Comparison of ENCODE assay signal across 11 cellular contexts in genomic region chr12:21645041-21645500, GRCh38. TPM values are rescaled to one million over a fixed set of nuclear protein-coding genes. Genes with fewer than 3 reads are reported as not detected.
DNase-seq lines count a peak whose midpoint lies in the region; ATAC-seq lines count a peak whose summit lies in the region.
"Not testable (repeated sequence)": the region's sequence is repeated elsewhere in the genome, so short reads cannot be mapped to it uniquely, and the experiment has no call there.
"Had no signal": no experiment of that assay in that cellular context is flagged by ENCODE, and none has a peak within 500 bp of the region (broad histone marks: within the 10 kb centered on the region; RNA-seq: fewer than 3 reads in every experiment).

No MANE protein-coding gene starts in this region.

- intact Hi-C loops in activated T-helper 1 cell treated with anti-CD3 and anti-CD28 coated beads, Interleukin-12 subunit alpha, Interleukin-12 subunit beta, Interleukin-2, Interleukin-4 antibody, amounts not matched to agents 30 ng/mL and 10 ng/mL and 1 ng/mL, durations not matched to agents 14 hours and 24 hours and 36 hours (cut with micrococcal nuclease); dendritic cell treated with granulocyte-macrophage colony-stimulating factor and Interleukin-4, amounts not matched to agents 40 ng/mL and 50 ng/mL, for 4 days (cut with micrococcal nuclease); right cardiac atrium (cut with DNase I); naive thymus-derived CD4-positive, alpha-beta T cell (cut with micrococcal nuclease): not testable (repeated sequence)

- H3K27ac Mint-ChIP-seq in T-helper 1 cell treated with Interleukin-12 subunit alpha and Interleukin-12 subunit beta and Interleukin-4 antibody, amounts not matched to agents 30 μg/mL and 1 μg/mL, for 36 hours, result peak overlapping the region; percentile 23
- peak overlapping the region; percentile 55 for H3K27ac Mint-ChIP-seq in activated T-helper 1 cell treated with anti-CD3 and anti-CD28 coated beads, Interleukin-12 subunit alpha, Interleukin-12 subunit beta, Interleukin-2, Interleukin-4 antibody, amounts not matched to agents 30 ng/mL and 10 ng/mL and 1 ng/mL, durations not matched to agents 14 hours and 24 hours and 36 hours
- peak overlapping the region; percentile 25 for H3K27ac Mint-ChIP-seq in dendritic cell treated with granulocyte-macrophage colony-stimulating factor and Interleukin-4, amounts not matched to agents 40 ng/mL and 50 ng/mL, for 4 days
- H3K27ac Mint-ChIP-seq in naive thymus-derived CD4-positive, alpha-beta T cell, result peak overlapping the region; percentile 41 to 92 (median 79)

- H3K4me3 Mint-ChIP-seq in T-helper 1 cell treated with Interleukin-12 subunit alpha and Interleukin-12 subunit beta and Interleukin-4 antibody, amounts not matched to agents 30 μg/mL and 1 μg/mL, for 36 hours; activated T-helper 1 cell treated with anti-CD3 and anti-CD28 coated beads, Interleukin-12 subunit alpha, Interleukin-12 subunit beta, Interleukin-2, Interleukin-4 antibody, amounts not matched to agents 30 ng/mL and 10 ng/mL and 1 ng/mL, durations not matched to agents 14 hours and 24 hours and 36 hours; dendritic cell treated with granulocyte-macrophage colony-stimulating factor and Interleukin-4, amounts not matched to agents 40 ng/mL and 50 ng/mL, for 4 days: not testable (repeated sequence)
- H3K4me3 Mint-ChIP-seq in naive thymus-derived CD4-positive, alpha-beta T cell, result peak overlapping the region in 9 of 10 donors; percentile 34 to 89 (median 58)

- H3K4me1 Mint-ChIP-seq in T-helper 1 cell treated with Interleukin-12 subunit alpha and Interleukin-12 subunit beta and Interleukin-4 antibody, amounts not matched to agents 30 μg/mL and 1 μg/mL, for 36 hours (ENCODE audit: low read depth), result peaks cover 52% of the 10 kb centered on the region
- peaks cover 67% of the 10 kb centered on the region for H3K4me1 Mint-ChIP-seq in activated T-helper 1 cell treated with anti-CD3 and anti-CD28 coated beads, Interleukin-12 subunit alpha, Interleukin-12 subunit beta, Interleukin-2, Interleukin-4 antibody, amounts not matched to agents 30 ng/mL and 10 ng/mL and 1 ng/mL, durations not matched to agents 14 hours and 24 hours and 36 hours (ENCODE audit: low read depth)
- H3K4me1 Mint-ChIP-seq in dendritic cell treated with granulocyte-macrophage colony-stimulating factor and Interleukin-4, amounts not matched to agents 40 ng/mL and 50 ng/mL, for 4 days (ENCODE audit: low read depth), result not testable (repeated sequence)
- peaks cover 55 to 99% (median 94%) of the 10 kb centered on the region in 7 donors for H3K4me1 Mint-ChIP-seq in naive thymus-derived CD4-positive, alpha-beta T cell

- POLR2A ChIA-PET in naive thymus-derived CD4-positive, alpha-beta T cell (lab: Charles Lee), result interaction anchor here (0.9 to 4.5 kb wide), 6 partner anchors 10 to 33 kb away, joined by 4 to 44 read pairs (median 14); partner anchors contain the start of gene LDHB

- WGBS in right cardiac atrium, result 41% methylated on average over 7 of the region's 7 CpGs

- CTCF ChIA-PET in naive thymus-derived CD4-positive, alpha-beta T cell (lab: Charles Lee), result interaction anchor here (2.7 kb wide), 1 partner anchor 35 kb away, joined by 15 read pairs; no protein-coding TSS in a partner anchor

- H3K4me1 ChIP-seq in right cardiac atrium (ENCODE audit: control insufficient read depth, insufficient read depth, low read length), result not testable (repeated sequence)
- peaks cover 11 to 75% of the 10 kb centered on the region in 2 donors for H3K4me1 ChIP-seq in naive thymus-derived CD4-positive, alpha-beta T cell (ENCODE audit: control insufficient read depth in 2 of 2, insufficient read depth in 2 of 2, low read length in 2 of 2)

- not testable (repeated sequence) for H3K4me3 ChIP-seq in right cardiac atrium (ENCODE audit: low read length); naive thymus-derived CD4-positive, alpha-beta T cell (ENCODE audit: low read length)

- H3K9me3 ChIP-seq in right cardiac atrium (ENCODE audit: control insufficient read depth, low read length); naive thymus-derived CD4-positive, alpha-beta T cell (ENCODE audit: control insufficient read depth in 2 of 3, low read length in 3 of 3): not testable (repeated sequence)

- not testable (repeated sequence) for H3K27me3 Mint-ChIP-seq in T-helper 1 cell treated with Interleukin-12 subunit alpha and Interleukin-12 subunit beta and Interleukin-4 antibody, amounts not matched to agents 30 μg/mL and 1 μg/mL, for 36 hours (ENCODE audit: low read depth); activated T-helper 1 cell treated with anti-CD3 and anti-CD28 coated beads, Interleukin-12 subunit alpha, Interleukin-12 subunit beta, Interleukin-2, Interleukin-4 antibody, amounts not matched to agents 30 ng/mL and 10 ng/mL and 1 ng/mL, durations not matched to agents 14 hours and 24 hours and 36 hours (ENCODE audit: insufficient read depth); dendritic cell treated with granulocyte-macrophage colony-stimulating factor and Interleukin-4, amounts not matched to agents 40 ng/mL and 50 ng/mL, for 4 days; naive thymus-derived CD4-positive, alpha-beta T cell

- not testable (repeated sequence) for H3K9me3 Mint-ChIP-seq in T-helper 1 cell treated with Interleukin-12 subunit alpha and Interleukin-12 subunit beta and Interleukin-4 antibody, amounts not matched to agents 30 μg/mL and 1 μg/mL, for 36 hours; activated T-helper 1 cell treated with anti-CD3 and anti-CD28 coated beads, Interleukin-12 subunit alpha, Interleukin-12 subunit beta, Interleukin-2, Interleukin-4 antibody, amounts not matched to agents 30 ng/mL and 10 ng/mL and 1 ng/mL, durations not matched to agents 14 hours and 24 hours and 36 hours; dendritic cell treated with granulocyte-macrophage colony-stimulating factor and Interleukin-4, amounts not matched to agents 40 ng/mL and 50 ng/mL, for 4 days; naive thymus-derived CD4-positive, alpha-beta T cell

- peaks cover 28 to 73% (median 37%) of the 10 kb centered on the region in 3 experiments for H3K36me3 ChIP-seq in naive thymus-derived CD4-positive, alpha-beta T cell (ENCODE audit: control insufficient read depth in 2 of 3, insufficient read depth in 3 of 3, low read length in 3 of 3)

- DNase-seq in DMS53 (lab: John Stamatoyannopoulos, UW) (peak; percentile 88), NCI-H1417 (lab: John Stamatoyannopoulos, UW) (peak in 2 of 3 experiments; percentile 21 to 28)
- not testable (repeated sequence) for DNase-seq in activated T-helper 1 cell treated with anti-CD3 and anti-CD28 coated beads, Interleukin-12 subunit alpha, Interleukin-12 subunit beta, Interleukin-2, Interleukin-4 antibody, amounts not matched to agents 30 ng/mL and 10 ng/mL and 1 ng/mL, durations not matched to agents 14 hours and 24 hours and 36 hours (ENCODE audit: low spot score); right cardiac atrium; naive thymus-derived CD4-positive, alpha-beta T cell

- H3K27ac ChIP-seq in right cardiac atrium (ENCODE audit: low read length), result peak overlapping the region; percentile 19
- not testable (repeated sequence) for H3K27ac ChIP-seq in naive thymus-derived CD4-positive, alpha-beta T cell (ENCODE audit: low read depth, low read length)

- H3K27me3 ChIP-seq in right cardiac atrium (ENCODE audit: control insufficient read depth, insufficient read depth); naive thymus-derived CD4-positive, alpha-beta T cell (ENCODE audit: control insufficient read depth in 2 of 2, insufficient read depth in 2 of 2, low read length in 2 of 2): not testable (repeated sequence)

- H3K36me3 Mint-ChIP-seq in T-helper 1 cell treated with Interleukin-12 subunit alpha and Interleukin-12 subunit beta and Interleukin-4 antibody, amounts not matched to agents 30 μg/mL and 1 μg/mL, for 36 hours (ENCODE audit: low read depth), result peaks cover 59% of the 10 kb centered on the region
- peaks cover 67% of the 10 kb centered on the region for H3K36me3 Mint-ChIP-seq in activated T-helper 1 cell treated with anti-CD3 and anti-CD28 coated beads, Interleukin-12 subunit alpha, Interleukin-12 subunit beta, Interleukin-2, Interleukin-4 antibody, amounts not matched to agents 30 ng/mL and 10 ng/mL and 1 ng/mL, durations not matched to agents 14 hours and 24 hours and 36 hours (ENCODE audit: low read depth)
- peaks cover 90% of the 10 kb centered on the region for H3K36me3 Mint-ChIP-seq in dendritic cell treated with granulocyte-macrophage colony-stimulating factor and Interleukin-4, amounts not matched to agents 40 ng/mL and 50 ng/mL, for 4 days (ENCODE audit: low read depth)
- H3K36me3 Mint-ChIP-seq in naive thymus-derived CD4-positive, alpha-beta T cell, result peaks cover 37 to 92% (median 69%) of the 10 kb centered on the region in 5 donors

- ATAC-seq in right cardiac atrium; naive thymus-derived CD4-positive, alpha-beta T cell: not testable (repeated sequence)

RNA-seq across cellular contexts. Expression of gene LDHB, which starts 12.6 kb away (rescaled TPM):
- total RNA-seq in activated T-helper 1 cell treated with anti-CD3 and anti-CD28 coated beads, Interleukin-12 subunit alpha, Interleukin-12 subunit beta, Interleukin-2, Interleukin-4 antibody, amounts not matched to agents 30 ng/mL and 10 ng/mL and 1 ng/mL, durations not matched to agents 14 hours and 24 hours and 36 hours, result 1,359 and 1,451 TPM in 2 replicates
- total RNA-seq in right cardiac atrium, result 1,000 to 10,000 TPM; 1,103 to 1,635 (median 1,254) TPM
- polyA plus RNA-seq in right cardiac atrium, result 1,488 TPM
- 1,000 to 10,000 TPM in 3 of 5 experiments, 100 to 1,000 TPM in 2; 630 to 1,306 (median 1,079) TPM for total RNA-seq in naive thymus-derived CD4-positive, alpha-beta T cell
- polyA plus RNA-seq in naive thymus-derived CD4-positive, alpha-beta T cell, result 1,000 to 10,000 TPM; 2,617 to 2,849 TPM

RNA-seq across cellular contexts. Expression of gene GYS2, which starts 40.4 kb away (rescaled TPM):
- total RNA-seq in activated T-helper 1 cell treated with anti-CD3 and anti-CD28 coated beads, Interleukin-12 subunit alpha, Interleukin-12 subunit beta, Interleukin-2, Interleukin-4 antibody, amounts not matched to agents 30 ng/mL and 10 ng/mL and 1 ng/mL, durations not matched to agents 14 hours and 24 hours and 36 hours, result 0.16 TPM in 1 of 2 replicates, not detected in the other
- total RNA-seq in right cardiac atrium, result under 1 TPM in 1 of 4 donors, not detected in 3; 0.12 TPM
- polyA plus RNA-seq in right cardiac atrium, result 0.16 TPM
- under 1 TPM in 2 of 5 experiments, not detected in 3; 0.12 to 0.27 TPM for total RNA-seq in naive thymus-derived CD4-positive, alpha-beta T cell
- polyA plus RNA-seq in naive thymus-derived CD4-positive, alpha-beta T cell, result not detected
- total RNA-seq: HT1080, Right ventricle myocardium inferior, smooth muscle cell, testis had no signal
- polyA plus RNA-seq: smooth muscle cell had no signal

Comparison
In these comparisons a context has a peak if more than half of its experiments do, and no peak if none do; other contexts are left out.
1. H3K27ac Mint-ChIP-seq: peak in every context shown above with its lines; median percentile 79 in naive thymus-derived CD4-positive, alpha-beta T cell; 55 in activated T-helper 1 cell treated with anti-CD3 and anti-CD28 coated beads, Interleukin-12 subunit alpha, Interleukin-12 subunit beta, Interleukin-2, Interleukin-4 antibody, amounts not matched to agents 30 ng/mL and 10 ng/mL and 1 ng/mL, durations not matched to agents 14 hours and 24 hours and 36 hours; 25 in dendritic cell treated with granulocyte-macrophage colony-stimulating factor and Interleukin-4, amounts not matched to agents 40 ng/mL and 50 ng/mL, for 4 days; 23 in T-helper 1 cell treated with Interleukin-12 subunit alpha and Interleukin-12 subunit beta and Interleukin-4 antibody, amounts not matched to agents 30 μg/mL and 1 μg/mL, for 36 hours.